ENCODE assay signal across 1 cellular context in the genomic region with DNA sequence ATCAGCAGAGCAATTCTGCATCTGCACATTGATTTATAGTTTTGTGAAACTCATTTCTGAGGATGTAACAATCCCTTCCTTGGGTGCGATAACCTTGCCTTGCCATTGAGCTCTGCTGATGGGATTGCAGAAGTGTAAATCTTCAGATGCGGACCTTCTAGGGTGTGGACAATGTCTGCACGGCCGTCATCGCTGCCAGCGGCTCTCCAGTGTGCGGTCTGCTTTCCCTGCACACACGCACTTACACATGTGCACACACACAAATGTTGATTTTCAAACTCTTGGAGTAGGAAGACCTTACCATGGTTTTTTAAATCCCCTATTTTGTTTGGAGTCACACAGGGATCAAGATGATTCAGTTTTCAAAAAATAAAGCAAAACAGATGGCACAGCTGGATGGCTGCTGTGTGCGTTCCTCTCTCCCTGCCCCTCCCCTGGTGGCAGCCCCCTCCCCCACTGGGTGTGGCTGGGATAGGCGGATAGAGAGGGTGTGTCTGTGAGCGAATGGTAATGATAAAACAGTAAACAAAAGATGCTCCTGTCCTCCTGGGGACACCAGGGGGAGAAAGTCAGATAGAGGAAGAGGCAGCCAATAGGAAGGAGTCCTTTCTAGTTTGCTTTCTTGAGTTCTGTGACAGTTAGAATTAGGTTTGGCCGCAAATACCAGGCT.
TF ChIP-seq lines count a peak whose summit lies in the region.

No MANE protein-coding gene starts in this region.

TF ChIP-seq in HCT116, 20 proteins besides CTCF, POLR2A, EP300 and RAD21 (continued from another document):
- TF ChIP-seq, protein P1, sequence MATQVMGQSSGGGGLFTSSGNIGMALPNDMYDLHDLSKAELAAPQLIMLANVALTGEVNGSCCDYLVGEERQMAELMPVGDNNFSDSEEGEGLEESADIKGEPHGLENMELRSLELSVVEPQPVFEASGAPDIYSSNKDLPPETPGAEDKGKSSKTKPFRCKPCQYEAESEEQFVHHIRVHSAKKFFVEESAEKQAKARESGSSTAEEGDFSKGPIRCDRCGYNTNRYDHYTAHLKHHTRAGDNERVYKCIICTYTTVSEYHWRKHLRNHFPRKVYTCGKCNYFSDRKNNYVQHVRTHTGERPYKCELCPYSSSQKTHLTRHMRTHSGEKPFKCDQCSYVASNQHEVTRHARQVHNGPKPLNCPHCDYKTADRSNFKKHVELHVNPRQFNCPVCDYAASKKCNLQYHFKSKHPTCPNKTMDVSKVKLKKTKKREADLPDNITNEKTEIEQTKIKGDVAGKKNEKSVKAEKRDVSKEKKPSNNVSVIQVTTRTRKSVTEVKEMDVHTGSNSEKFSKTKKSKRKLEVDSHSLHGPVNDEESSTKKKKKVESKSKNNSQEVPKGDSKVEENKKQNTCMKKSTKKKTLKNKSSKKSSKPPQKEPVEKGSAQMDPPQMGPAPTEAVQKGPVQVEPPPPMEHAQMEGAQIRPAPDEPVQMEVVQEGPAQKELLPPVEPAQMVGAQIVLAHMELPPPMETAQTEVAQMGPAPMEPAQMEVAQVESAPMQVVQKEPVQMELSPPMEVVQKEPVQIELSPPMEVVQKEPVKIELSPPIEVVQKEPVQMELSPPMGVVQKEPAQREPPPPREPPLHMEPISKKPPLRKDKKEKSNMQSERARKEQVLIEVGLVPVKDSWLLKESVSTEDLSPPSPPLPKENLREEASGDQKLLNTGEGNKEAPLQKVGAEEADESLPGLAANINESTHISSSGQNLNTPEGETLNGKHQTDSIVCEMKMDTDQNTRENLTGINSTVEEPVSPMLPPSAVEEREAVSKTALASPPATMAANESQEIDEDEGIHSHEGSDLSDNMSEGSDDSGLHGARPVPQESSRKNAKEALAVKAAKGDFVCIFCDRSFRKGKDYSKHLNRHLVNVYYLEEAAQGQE (IDR thresholded peaks at IDR 0.05; ENCODE audit: low read depth), result no peak
- TF ChIP-seq SP1 (IDR thresholded peaks at IDR 0.05; ENCODE audit: low read depth) (no peak), ELF1 (IDR thresholded peaks at IDR 0.05; ENCODE audit: borderline replicate concordance, low read depth) (no peak), SRF (IDR thresholded peaks at IDR 0.05; ENCODE audit: low read depth) (no peak), TCF7L2 (IDR thresholded peaks at IDR 0.05; ENCODE audit: borderline replicate concordance, extremely low read depth, insufficient read depth, insufficient read length) (no peak), CBX3 (IDR thresholded peaks at IDR 0.05; ENCODE audit: low read depth) (no peak), JUND (IDR thresholded peaks at IDR 0.05) (no peak)
- TF ChIP-seq, protein P2, sequence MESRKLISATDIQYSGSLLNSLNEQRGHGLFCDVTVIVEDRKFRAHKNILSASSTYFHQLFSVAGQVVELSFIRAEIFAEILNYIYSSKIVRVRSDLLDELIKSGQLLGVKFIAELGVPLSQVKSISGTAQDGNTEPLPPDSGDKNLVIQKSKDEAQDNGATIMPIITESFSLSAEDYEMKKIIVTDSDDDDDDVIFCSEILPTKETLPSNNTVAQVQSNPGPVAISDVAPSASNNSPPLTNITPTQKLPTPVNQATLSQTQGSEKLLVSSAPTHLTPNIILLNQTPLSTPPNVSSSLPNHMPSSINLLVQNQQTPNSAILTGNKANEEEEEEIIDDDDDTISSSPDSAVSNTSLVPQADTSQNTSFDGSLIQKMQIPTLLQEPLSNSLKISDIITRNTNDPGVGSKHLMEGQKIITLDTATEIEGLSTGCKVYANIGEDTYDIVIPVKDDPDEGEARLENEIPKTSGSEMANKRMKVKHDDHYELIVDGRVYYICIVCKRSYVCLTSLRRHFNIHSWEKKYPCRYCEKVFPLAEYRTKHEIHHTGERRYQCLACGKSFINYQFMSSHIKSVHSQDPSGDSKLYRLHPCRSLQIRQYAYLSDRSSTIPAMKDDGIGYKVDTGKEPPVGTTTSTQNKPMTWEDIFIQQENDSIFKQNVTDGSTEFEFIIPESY (IDR thresholded peaks at IDR 0.05; ENCODE audit: extremely low read depth, insufficient replicate concordance, low read length), result no peak
- TF ChIP-seq, protein P3, sequence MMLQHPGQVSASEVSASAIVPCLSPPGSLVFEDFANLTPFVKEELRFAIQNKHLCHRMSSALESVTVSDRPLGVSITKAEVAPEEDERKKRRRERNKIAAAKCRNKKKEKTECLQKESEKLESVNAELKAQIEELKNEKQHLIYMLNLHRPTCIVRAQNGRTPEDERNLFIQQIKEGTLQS (IDR thresholded peaks at IDR 0.05), result no peak
- TF ChIP-seq, protein P4, sequence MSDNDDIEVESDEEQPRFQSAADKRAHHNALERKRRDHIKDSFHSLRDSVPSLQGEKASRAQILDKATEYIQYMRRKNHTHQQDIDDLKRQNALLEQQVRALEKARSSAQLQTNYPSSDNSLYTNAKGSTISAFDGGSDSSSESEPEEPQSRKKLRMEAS (IDR thresholded peaks at IDR 0.05), result no peak
